Comparison of ENCODE assay signal across 23 cellular contexts in the genomic region with DNA sequence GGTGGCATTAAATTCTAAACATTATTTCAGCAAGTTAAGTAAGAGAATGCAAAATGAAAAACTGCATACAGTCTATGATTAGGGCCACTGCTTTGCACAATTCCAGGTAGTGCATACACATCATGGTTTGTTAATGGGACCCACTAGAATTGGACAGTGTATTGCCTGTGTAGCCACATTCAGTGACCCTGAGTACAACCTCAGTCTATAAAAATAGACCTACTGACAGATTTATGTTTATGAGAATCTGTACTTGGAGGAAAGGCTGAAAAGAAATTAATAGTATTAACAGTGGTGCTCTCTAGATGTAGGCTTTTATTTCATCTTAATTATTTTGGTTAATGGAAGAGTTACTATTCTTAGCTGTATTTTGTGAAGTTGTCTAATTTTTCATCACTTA.
"Had no signal": no experiment of that assay in that cellular context is flagged by ENCODE, and none has a peak within 500 bp of the region (broad histone marks: within the 10 kb centered on the region; RNA-seq: fewer than 3 reads in every experiment).

No MANE protein-coding gene starts in this region.

- DNase-seq: effector memory CD8-positive, alpha-beta T cell; erythroblast; esophagus squamous epithelium; foreskin melanocyte; naive B cell; pancreas; right lobe of liver; stimulated activated CD4-positive, alpha-beta T cell treated with anti-CD3 and anti-CD28 coated beads, Interleukin-12 subunit alpha, Interleukin-12 subunit beta, amount 100 ng/mL, for 4 hours; stimulated activated CD4-positive, alpha-beta T cell treated with anti-CD3 and anti-CD28 coated beads, Interleukin-1b, Interleukin-23, amount 100 ng/mL, for 48 hours; stimulated activated CD4-positive, alpha-beta T cell treated with anti-CD3 and anti-CD28 coated beads, Interleukin-4, amount 100 ng/mL, for 1 hour; stimulated activated CD8-positive, alpha-beta memory T cell treated with anti-CD3 and anti-CD28 coated beads, Interleukin-4, amount 100 ng/mL, for 48 hours; stimulated activated naive CD4-positive, alpha-beta T cell; stimulated activated naive CD8-positive, alpha-beta T cell treated with anti-CD3 and anti-CD28 coated beads, Interleukin-15, amount 100 ng/mL, for 72 hours; transverse colon; upper lobe of right lung; uterus had no signal

- H3K4me1 ChIP-seq: right lobe of liver, upper lobe of right lung, uterus had no signal

- H3K36me3 ChIP-seq: uterus had no signal

- H3K27me3 ChIP-seq: esophagus squamous epithelium, neutrophil, pancreas, right lobe of liver, suprapubic skin, transverse colon, upper lobe of right lung, uterus had no signal

- H3K27ac ChIP-seq: coronary artery, esophagus squamous epithelium, neutrophil, pancreas, right lobe of liver, suprapubic skin, transverse colon, upper lobe of right lung, uterus had no signal

- ATAC-seq: effector memory CD8-positive, alpha-beta T cell; left lobe of liver; natural killer cell treated with Interleukin-12 subunit alpha and Interleukin-12 subunit beta and Interleukin-15 and Interleukin-18, amount 100 ng/mL, for 72 hours; pancreas; right lobe of liver; stimulated activated naive CD8-positive, alpha-beta T cell treated with anti-CD3 and anti-CD28 coated beads, Interleukin-15, amount 100 ng/mL, for 72 hours; upper lobe of right lung had no signal

- H3K4me3 ChIP-seq: coronary artery, esophagus squamous epithelium, lung, pancreas, right lobe of liver, smooth muscle cell, suprapubic skin, transverse colon, upper lobe of right lung, uterus had no signal

- H3K9me3 ChIP-seq: esophagus squamous epithelium, neutrophil, pancreas, right lobe of liver, suprapubic skin, transverse colon, upper lobe of right lung, uterus had no signal
